Comparison of ENCODE assay signal across 11 cellular contexts in the genomic region with DNA sequence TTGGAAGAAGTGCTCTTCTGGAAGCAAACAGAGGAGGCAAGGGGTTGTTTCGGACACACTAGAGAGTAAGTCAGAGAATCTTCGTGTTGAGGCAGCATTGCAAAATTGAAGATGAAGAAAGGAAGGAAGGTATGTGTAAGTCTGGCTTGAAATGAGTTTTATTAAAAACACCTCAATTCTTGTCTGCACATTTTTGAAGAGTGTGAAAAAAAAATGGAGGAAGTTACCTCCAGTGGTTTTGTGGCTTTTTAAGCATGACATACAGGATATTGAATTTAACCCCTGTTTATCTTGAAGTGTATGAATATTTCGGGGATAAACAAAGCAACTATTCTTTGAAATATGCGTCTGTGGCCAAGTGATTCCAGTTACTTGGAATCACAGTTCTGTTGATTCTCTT.
A peak's percentile ranks its signal among the peaks of the same experiment; 100 is the strongest.
DNase-seq lines count a peak whose midpoint lies in the region; ATAC-seq, FAIRE-seq and TF ChIP-seq lines count a peak whose summit lies in the region.
"Had no signal": no experiment of that assay in that cellular context is flagged by ENCODE, and none has a peak within 500 bp of the region (broad histone marks: within the 10 kb centered on the region; RNA-seq: fewer than 3 reads in every experiment).

No MANE protein-coding gene starts in this region.

- dilution Hi-C loops in keratinocyte (cut with MboI; ENCODE audit: extremely low pct_ligation_motif_present, low sequenced_read_pairs) = no loop called here

- H3K27ac ChIP-seq in left ventricle myocardium inferior (replicated peaks) (peak overlapping the region; percentile 90), VCaP (peak overlapping the region; percentile 86; the same call in 1 of the 2 replicates), keratinocyte (ENCODE audit: control insufficient read depth, insufficient read depth, low read length) (no peak overlapping the region), upper lobe of right lung (peak overlapping the region; percentile 82)
- H3K27ac ChIP-seq: SJCRH30 had no signal

- no peaks in the 10 kb centered on the region for H3K9me3 ChIP-seq in left ventricle myocardium inferior (replicated peaks)
- H3K9me3 ChIP-seq in keratinocyte (ENCODE audit: control insufficient read depth, low read depth, low read length) = no peaks in the 10 kb centered on the region
- no peaks in the 10 kb centered on the region for H3K9me3 ChIP-seq in upper lobe of right lung
- H3K9me3 ChIP-seq: SJCRH30 had no signal

- in situ Hi-C loops in G401 (cut with HindIII; ENCODE audit: low sequenced_read_pairs) = no loop called here

- no peaks in the 10 kb centered on the region for H4K20me1 ChIP-seq in keratinocyte (ENCODE audit: control insufficient read depth, extremely low read depth, insufficient read depth, low read length)

- H3K9ac ChIP-seq in keratinocyte (ENCODE audit: control insufficient read depth, extremely low read depth, insufficient read depth, low read length) = no peak overlapping the region

- no peaks in the 10 kb centered on the region for H3K79me2 ChIP-seq in keratinocyte (ENCODE audit: control insufficient read depth, insufficient read depth, low read length)

- H3K4me3 ChIP-seq in left ventricle myocardium inferior (no peak overlapping the region), keratinocyte (ENCODE audit: control insufficient read depth in 2 of 3, extremely low read depth in 1 of 3, insufficient read depth in 2 of 3, low read depth in 1 of 3, low read length in 3 of 3) (no peak overlapping the region), upper lobe of right lung (peak overlapping the region; percentile 2)
- H3K4me3 ChIP-seq: SJCRH30 had no signal

- H3K9me1 ChIP-seq in keratinocyte (ENCODE audit: control insufficient read depth, extremely low read depth, insufficient read depth, low read length) = no peaks in the 10 kb centered on the region

- FAIRE-seq in keratinocyte (lab: Jason Lieb, UNC) = peak; percentile 5
- FAIRE-seq: G401.6 had no signal

- DNase-seq in left ventricle myocardium inferior = no peak
- no peak for DNase-seq in cardiac septum (ENCODE audit: low spot score)
- DNase-seq in keratinocyte (ENCODE audit: low read depth, low spot score) = no peak
- no peak for DNase-seq in upper lobe of right lung
- no peak for DNase-seq in G401 (ENCODE audit: low spot score)
- DNase-seq in NCI-H69 (lab: John Stamatoyannopoulos, UW) = no peak
- no peak for DNase-seq in GM19238 (ENCODE audit: insufficient read length, low spot score)
- DNase-seq: endodermal cell had no signal

- peaks cover 53% of the 10 kb centered on the region for H3K4me1 ChIP-seq in left ventricle myocardium inferior
- H3K4me1 ChIP-seq in keratinocyte (ENCODE audit: control insufficient read depth, extremely low read depth, insufficient read depth, low read length) = peaks cover 21% of the 10 kb centered on the region
- peaks cover 22% of the 10 kb centered on the region for H3K4me1 ChIP-seq in upper lobe of right lung

- intact Hi-C loops in left ventricle myocardium inferior (cut with micrococcal nuclease) (no loop called here), cardiac septum (cut with DNase I) (loop anchor here (5.0 kb wide), 1 partner anchor 117 kb away; no protein-coding TSS in a partner anchor), upper lobe of right lung (cut with DNase I) (loop anchor here (10.0 kb wide), 1 partner anchor 56 kb away; no protein-coding TSS in a partner anchor)

- no peak for ATAC-seq in upper lobe of right lung

- H3K4me2 ChIP-seq in keratinocyte (ENCODE audit: control insufficient read depth, extremely low read depth, insufficient read depth, low read depth, low read length) = no peak overlapping the region

- no peaks in the 10 kb centered on the region for H3K36me3 ChIP-seq in left ventricle myocardium inferior
- H3K36me3 ChIP-seq in keratinocyte (ENCODE audit: control insufficient read depth in 2 of 2, extremely low read depth in 1 of 2, insufficient read depth in 2 of 2, low read length in 2 of 2) = no peaks in the 10 kb centered on the region
- no peaks in the 10 kb centered on the region for H3K36me3 ChIP-seq in upper lobe of right lung
- H3K36me3 ChIP-seq: SJCRH30 had no signal

- H2AFZ ChIP-seq in keratinocyte (ENCODE audit: control insufficient read depth, low read length) = no peak overlapping the region

- H3K27me3 ChIP-seq in left ventricle myocardium inferior (ENCODE audit: low read depth) (no peaks in the 10 kb centered on the region), keratinocyte (ENCODE audit: control insufficient read depth, extremely low read depth, insufficient read depth, low read length) (no peaks in the 10 kb centered on the region), upper lobe of right lung (no peaks in the 10 kb centered on the region)
- H3K27me3 ChIP-seq: SJCRH30 had no signal

- TF ChIP-seq CTCF in left ventricle myocardium inferior (IDR thresholded peaks at IDR 0.05; ENCODE audit: borderline replicate concordance) (no peak), VCaP (conservative IDR thresholded peaks at IDR 0.05) (no peak), keratinocyte (optimal IDR thresholded peaks at IDR 0.05 in 1 of 3, IDR thresholded peaks at IDR 0.05 in 1 of 3, conservative IDR thresholded peaks at IDR 0.05 in 1 of 3; ENCODE audit: extremely low read depth in 1 of 3, insufficient read depth in 2 of 3, low read length in 3 of 3) (no peak), upper lobe of right lung (IDR thresholded peaks at IDR 0.05) (no peak)
